Comparison of ENCODE assay signal across 1 cellular context in genomic region chr4:161393614-161394013, GRCh38.
A peak's percentile ranks its signal among the peaks of the same experiment; 100 is the strongest.
TF ChIP-seq lines count a peak whose summit lies in the region.

No MANE protein-coding gene starts in this region.

TF ChIP-seq in GM23338, 12 proteins besides CTCF, POLR2A, EP300 and RAD21:
- TF ChIP-seq ZNF462 (CRISPR knock-in tag; IDR thresholded peaks at IDR 0.05) (peak; percentile 96), ZNF114 (CRISPR knock-in tag; IDR thresholded peaks at IDR 0.05) (peak; percentile 59; the same call in 1 of the 2 replicates), NANOG (IDR thresholded peaks at IDR 0.05; ENCODE audit: borderline replicate concordance) (peak; percentile 45; the same call in 1 of the 2 replicates), REST (IDR thresholded peaks at IDR 0.05; ENCODE audit: unreplicated experiment) (no peak), EZH2 (IDR thresholded peaks at IDR 0.05; ENCODE audit: low read depth, unreplicated experiment) (no peak), JUNB (IDR thresholded peaks at IDR 0.05; ENCODE audit: unreplicated experiment) (no peak)
